Comparison of ENCODE assay signal across 25 cellular contexts in the genomic region with DNA sequence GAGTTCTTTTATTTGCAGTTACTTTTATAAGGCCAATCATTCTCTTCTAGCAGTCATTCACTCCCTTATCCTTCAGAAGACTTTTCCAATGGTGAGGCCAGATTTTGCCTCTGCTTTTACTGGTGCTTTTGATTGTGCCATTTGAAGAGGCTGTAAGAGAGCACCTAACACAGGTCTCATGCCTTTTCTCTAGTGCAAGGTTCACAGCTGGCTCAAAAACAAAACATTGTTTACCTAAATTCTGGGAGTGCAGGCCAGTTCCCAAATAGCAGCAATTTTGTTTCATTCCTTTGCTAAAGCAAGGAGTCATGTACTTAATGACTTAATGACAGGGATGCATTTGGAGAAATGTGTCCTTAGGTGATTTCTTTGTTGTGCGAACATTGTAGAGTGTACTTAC.
DNase-seq lines count a peak whose midpoint lies in the region; ATAC-seq, FAIRE-seq and TF ChIP-seq lines count a peak whose summit lies in the region.
"Had no signal": no experiment of that assay in that cellular context is flagged by ENCODE, and none has a peak within 500 bp of the region (broad histone marks: within the 10 kb centered on the region; RNA-seq: fewer than 3 reads in every experiment).

No MANE protein-coding gene starts in this region.

- TF ChIP-seq POLR2A in endothelial cell of umbilical vein (IDR thresholded peaks at IDR 0.05; ENCODE audit: low read depth, low read length) (no peak), adrenal gland (IDR thresholded peaks at IDR 0.05) (no peak)

- H3K27me3 ChIP-seq in endothelial cell of umbilical vein (ENCODE audit: control insufficient read depth in 2 of 2, insufficient read depth in 2 of 2, low read length in 2 of 2): no peaks in the 10 kb centered on the region
- H3K27me3 ChIP-seq in left lung: no peaks in the 10 kb centered on the region
- H3K27me3 ChIP-seq in upper lobe of right lung: no peaks in the 10 kb centered on the region
- H3K27me3 ChIP-seq in adrenal gland: no peaks in the 10 kb centered on the region
- H3K27me3 ChIP-seq: BE2C; BLaER1 treated with 17β-estradiol and CSF1 and Interleukin-3, amounts not matched to agents 10 nM and 100 nM had no signal

- dilution Hi-C loops in endothelial cell of umbilical vein (cut with MboI; ENCODE audit: extremely low pct_ligation_motif_present, low sequenced_read_pairs): no loop called here

- no peak overlapping the region for H3K9ac ChIP-seq in endothelial cell of umbilical vein (replicated peaks; ENCODE audit: extremely low read depth, insufficient read depth, low read length)
- H3K9ac ChIP-seq: BLaER1 treated with 17β-estradiol and CSF1 and Interleukin-3, amounts not matched to agents 10 nM and 100 nM had no signal

- intact Hi-C loops in endothelial cell of umbilical vein (cut with micrococcal nuclease): no loop called here
- intact Hi-C loops in left lung (cut with DNase I): no loop called here
- intact Hi-C loops in upper lobe of right lung (cut with DNase I): no loop called here
- intact Hi-C loops in cardiac septum (cut with DNase I): no loop called here
- intact Hi-C loops in adrenal gland (cut with DNase I): no loop called here

- no peak overlapping the region for H3K27ac ChIP-seq in endothelial cell of umbilical vein (ENCODE audit: insufficient read depth, low read depth, low read length)
- H3K27ac ChIP-seq in left lung: no peak overlapping the region
- H3K27ac ChIP-seq in upper lobe of right lung: no peak overlapping the region
- H3K27ac ChIP-seq in adrenal gland: no peak overlapping the region
- H3K27ac ChIP-seq: A549; BLaER1 treated with 17β-estradiol and CSF1 and Interleukin-3, amounts not matched to agents 10 nM and 100 nM had no signal

- H3K79me2 ChIP-seq in endothelial cell of umbilical vein (ENCODE audit: control insufficient read depth, insufficient read depth, low read length): no peaks in the 10 kb centered on the region

- TF ChIP-seq CTCF in endothelial cell of umbilical vein (IDR thresholded peaks at IDR 0.05; ENCODE audit: extremely low read depth in 1 of 2, insufficient read depth in 1 of 2, low read depth in 1 of 2, low read length in 2 of 2): no peak
- no peak for TF ChIP-seq CTCF in left lung (IDR thresholded peaks at IDR 0.05)
- TF ChIP-seq CTCF in upper lobe of right lung (IDR thresholded peaks at IDR 0.05): no peak
- no peak for TF ChIP-seq CTCF in adrenal gland (IDR thresholded peaks at IDR 0.05)

- 89 to 94% (median 91%) methylated on average over 1 of the region's 1 CpG for WGBS in adrenal gland, 4 donors

- DNase-seq in NCI-H748 (lab: John Stamatoyannopoulos, UW; ENCODE audit: unreplicated experiment): peak; percentile 61
- no peak for DNase-seq in NCI-H748 treated with DMSO at 0.1 percent for 48 hours (lab: John Stamatoyannopoulos, UW)
- peak; percentile 0 for DNase-seq in endothelial cell of umbilical vein (ENCODE audit: low read depth, low spot score)
- no peak for DNase-seq in left lung
- no peak for DNase-seq in upper lobe of right lung
- no peak for DNase-seq in DMS114 treated with DMSO at 0.1 percent for 48 hours (lab: John Stamatoyannopoulos, UW; ENCODE audit: unreplicated experiment)
- no peak for DNase-seq in cardiac septum (ENCODE audit: low spot score)
- no peak for DNase-seq in adrenal gland
- DNase-seq: 8988T; ACHN; AML-193; BE2C; CD4-positive, alpha-beta T cell; CD8-positive, alpha-beta memory T cell; DMS153; DND-41; GDM1; H7; HCEC 1CT had no signal

- no TSS peak for BruUV-seq in endothelial cell of umbilical vein (replicated peaks; lab: Mats Ljungman, UMichigan)

- H3K4me1 ChIP-seq in endothelial cell of umbilical vein (ENCODE audit: control insufficient read depth, extremely low read depth, insufficient read depth, low read length) (no peaks in the 10 kb centered on the region), left lung (no peaks in the 10 kb centered on the region), upper lobe of right lung (no peaks in the 10 kb centered on the region), adrenal gland (replicated peaks in 1 of 2) (no peaks in the 10 kb centered on the region)
- H3K4me1 ChIP-seq: A549; BE2C; BLaER1 treated with 17β-estradiol and CSF1 and Interleukin-3, amounts not matched to agents 10 nM and 100 nM had no signal

- H3K36me3 ChIP-seq in endothelial cell of umbilical vein (ENCODE audit: control insufficient read depth in 2 of 2, extremely low read depth in 1 of 2, insufficient read depth in 2 of 2, low read length in 2 of 2): no peaks in the 10 kb centered on the region
- no peaks in the 10 kb centered on the region for H3K36me3 ChIP-seq in left lung
- no peaks in the 10 kb centered on the region for H3K36me3 ChIP-seq in upper lobe of right lung
- no peaks in the 10 kb centered on the region for H3K36me3 ChIP-seq in adrenal gland (replicated peaks in 1 of 2)
- H3K36me3 ChIP-seq: BE2C; BLaER1 treated with 17β-estradiol and CSF1 and Interleukin-3, amounts not matched to agents 10 nM and 100 nM had no signal

- no peak overlapping the region for H2AFZ ChIP-seq in endothelial cell of umbilical vein (ENCODE audit: low read depth, low read length)

- no peak overlapping the region for H3K4me3 ChIP-seq in endothelial cell of umbilical vein (replicated peaks in 1 of 3; ENCODE audit: insufficient read depth in 1 of 3, low read depth in 1 of 3, low read length in 3 of 3)
- H3K4me3 ChIP-seq in left lung: no peak overlapping the region
- H3K4me3 ChIP-seq in upper lobe of right lung: no peak overlapping the region
- H3K4me3 ChIP-seq in adrenal gland: no peak overlapping the region
- H3K4me3 ChIP-seq: A549; BLaER1 treated with 17β-estradiol and CSF1 and Interleukin-3, amounts not matched to agents 10 nM and 100 nM; GM12878 had no signal

- H3K9me1 ChIP-seq in endothelial cell of umbilical vein (replicated peaks; ENCODE audit: control insufficient read depth, extremely low read depth, insufficient read depth, low read length): no peaks in the 10 kb centered on the region

- no peaks in the 10 kb centered on the region for H4K20me1 ChIP-seq in endothelial cell of umbilical vein (replicated peaks; ENCODE audit: control insufficient read depth, extremely low read depth, insufficient read depth, low read length)
- H4K20me1 ChIP-seq: BLaER1 treated with 17β-estradiol and CSF1 and Interleukin-3, amounts not matched to agents 10 nM and 100 nM had no signal

- no peak for FAIRE-seq in endothelial cell of umbilical vein (lab: Jason Lieb, UNC)
- FAIRE-seq: A549, D721Med, GM12878, GM18507, H1 had no signal

- POLR2A ChIA-PET in endothelial cell of umbilical vein (lab: Charles Lee): no interaction called here

- ATAC-seq in left lung: peak; percentile 69
- ATAC-seq in upper lobe of right lung: peak; percentile 56
- ATAC-seq: A549, GM12878 had no signal

- H3K4me2 ChIP-seq in endothelial cell of umbilical vein (ENCODE audit: insufficient read depth, low read length): no peak overlapping the region
- H3K4me2 ChIP-seq: A549; BLaER1 treated with 17β-estradiol and CSF1 and Interleukin-3, amounts not matched to agents 10 nM and 100 nM had no signal

- CTCF ChIA-PET in endothelial cell of umbilical vein (lab: Charles Lee): no interaction called here

- H3K9me3 ChIP-seq in endothelial cell of umbilical vein (replicated peaks; ENCODE audit: control insufficient read depth, insufficient read depth, low read length) (peaks cover 2% of the 10 kb centered on the region), left lung (no peaks in the 10 kb centered on the region), upper lobe of right lung (no peaks in the 10 kb centered on the region), adrenal gland (replicated peaks in 1 of 3) (no peaks in the 10 kb centered on the region)
- H3K9me3 ChIP-seq: A549; BE2C; BLaER1 treated with 17β-estradiol and CSF1 and Interleukin-3, amounts not matched to agents 10 nM and 100 nM had no signal

TF ChIP-seq in endothelial cell of umbilical vein, 7 proteins besides CTCF, POLR2A, EP300 and RAD21:
- no peak for TF ChIP-seq JUN (IDR thresholded peaks at IDR 0.05; ENCODE audit: borderline replicate concordance, insufficient read depth, insufficient read length, low read depth)
- TF ChIP-seq MYC (IDR thresholded peaks at IDR 0.05; ENCODE audit: low read depth, low read length): no peak
- no peak for TF ChIP-seq FOS (IDR thresholded peaks at IDR 0.05; ENCODE audit: borderline replicate concordance, insufficient read depth, low read length)
- TF ChIP-seq, protein P1, sequence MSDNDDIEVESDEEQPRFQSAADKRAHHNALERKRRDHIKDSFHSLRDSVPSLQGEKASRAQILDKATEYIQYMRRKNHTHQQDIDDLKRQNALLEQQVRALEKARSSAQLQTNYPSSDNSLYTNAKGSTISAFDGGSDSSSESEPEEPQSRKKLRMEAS (IDR thresholded peaks at IDR 0.05; ENCODE audit: insufficient read depth, insufficient read length): no peak
- no peak for TF ChIP-seq EZH2 (IDR thresholded peaks at IDR 0.05; ENCODE audit: borderline replicate concordance, low read depth, low read length, severe bottlenecking)
- no peak for TF ChIP-seq GATA2 (IDR thresholded peaks at IDR 0.05; ENCODE audit: insufficient read depth, insufficient read length, low read depth, low read length)
- TF ChIP-seq POLR2AphosphoS5 (IDR thresholded peaks at IDR 0.05; ENCODE audit: insufficient read depth, low read depth, low read length): no peak
TF ChIP-seq in endothelial cell of umbilical vein: peak in this region for 0.

Comparison
In these comparisons a context has a peak if more than half of its experiments do, and no peak if none do; other contexts are left out.
1. DNase-seq: peak in NCI-H748 (single experiment) and endothelial cell of umbilical vein (single experiment); none in NCI-H748 treated with DMSO at 0.1 percent for 48 hours (single experiment), left lung (0 of 2), upper lobe of right lung (single experiment), DMS114 treated with DMSO at 0.1 percent for 48 hours (single experiment), cardiac septum (single experiment) and adrenal gland (0 of 7).